ENCODE assay signal across 9 cellular contexts in the genomic region with DNA sequence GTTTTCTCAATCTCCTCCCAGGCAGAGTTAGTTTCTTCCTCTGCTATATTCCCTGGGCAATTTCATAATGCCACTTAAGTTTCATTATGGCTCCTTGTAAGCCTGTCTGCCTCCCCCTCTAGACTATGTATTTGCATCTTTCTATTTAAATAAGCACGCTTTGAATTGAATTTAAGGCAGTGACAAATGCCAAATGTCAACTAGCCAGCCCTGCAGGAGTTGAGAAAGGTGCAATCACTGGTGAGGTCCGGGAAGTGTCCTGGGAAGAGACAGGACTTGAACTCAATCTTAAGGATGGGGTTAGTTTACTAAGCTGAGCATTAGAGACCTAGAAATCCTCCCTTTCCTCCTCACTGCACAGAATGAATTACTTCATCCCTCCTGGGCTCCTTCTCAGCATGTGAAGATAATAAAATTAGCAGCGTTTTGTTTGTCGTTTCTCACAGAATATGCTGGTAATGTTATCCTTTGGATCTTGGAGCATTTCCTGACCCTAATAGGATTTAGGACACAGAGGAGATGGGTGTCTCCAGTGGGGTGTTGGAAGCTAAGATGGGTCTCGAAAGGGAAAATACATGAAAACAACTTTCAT. TPM values are rescaled to one million over a fixed set of nuclear protein-coding genes. Genes with fewer than 3 reads are reported as not detected.
DNase-seq lines count a peak whose midpoint lies in the region; ATAC-seq and TF ChIP-seq lines count a peak whose summit lies in the region.
"Had no signal": no experiment of that assay in that cellular context is flagged by ENCODE, and none has a peak within 500 bp of the region (broad histone marks: within the 10 kb centered on the region; RNA-seq: fewer than 3 reads in every experiment).

No MANE protein-coding gene starts in this region.

- H3K27ac ChIP-seq in gastroesophageal sphincter (peak overlapping the region in 3 of 4 donors; percentile 96 to 98 (median 98)), tibial nerve (peak overlapping the region; percentile 30 to 98 (median 94)), thyroid gland (no peak overlapping the region)

- ATAC-seq in gastroesophageal sphincter, result no peak
- ATAC-seq in HG02973 (IDR thresholded peaks at IDR 0.05; ENCODE audit: unreplicated experiment), result no peak
- ATAC-seq in GM21737 (IDR thresholded peaks at IDR 0.05; ENCODE audit: unreplicated experiment), result no peak

- intact Hi-C loops in activated naive CD4-positive, alpha-beta T cell treated with anti-CD3 and anti-CD28 coated beads for 36 hours (cut with micrococcal nuclease), result loop anchor here (1.0 to 2.0 kb wide), 5 partner anchors 22 to 220 kb away; partner anchors contain the start of gene PRRG4
- intact Hi-C loops in thyroid gland (cut with DNase I), result no loop called here

- peaks cover 25% of the 10 kb centered on the region for H3K4me1 Mint-ChIP-seq in activated naive CD4-positive, alpha-beta T cell treated with anti-CD3 and anti-CD28 coated beads for 36 hours (ENCODE audit: low read depth)

- CTCF ChIA-PET in activated naive CD4-positive, alpha-beta T cell treated with anti-CD3 and anti-CD28 coated beads for 36 hours (lab: Charles Lee), result interaction anchor here (2.3 to 3.4 kb wide), 2 partner anchors 22 to 24 kb away, joined by 9 to 13 read pairs; no protein-coding TSS in a partner anchor

- no peaks in the 10 kb centered on the region for H3K9me3 ChIP-seq in gastroesophageal sphincter
- H3K9me3 ChIP-seq in tibial nerve, result no peaks in the 10 kb centered on the region
- no peaks in the 10 kb centered on the region for H3K9me3 ChIP-seq in thyroid gland

- WGBS in gastroesophageal sphincter (ENCODE audit: low coverage in 1 of 2), 2 donors, result 45 to 47% methylated on average over 3 to 5 of the region's 5 CpGs
- WGBS in tibial nerve, 2 donors, result 45 to 59% methylated on average over 5 of the region's 5 CpGs
- 81 to 85% methylated on average over 5 of the region's 5 CpGs for WGBS in thyroid gland, 2 donors

- H3K36me3 ChIP-seq in gastroesophageal sphincter, result peaks cover 0 to 27% of the 10 kb centered on the region in 2 donors
- peaks cover 0 to 24% (median 0%) of the 10 kb centered on the region in 3 donors for H3K36me3 ChIP-seq in tibial nerve
- peaks cover 0 to 4% of the 10 kb centered on the region in 2 donors for H3K36me3 ChIP-seq in thyroid gland

- peaks cover 5% of the 10 kb centered on the region for H3K36me3 Mint-ChIP-seq in activated naive CD4-positive, alpha-beta T cell treated with anti-CD3 and anti-CD28 coated beads for 36 hours (ENCODE audit: low read depth)

- no peaks in the 10 kb centered on the region for H3K9me3 Mint-ChIP-seq in activated naive CD4-positive, alpha-beta T cell treated with anti-CD3 and anti-CD28 coated beads for 36 hours

- H3K4me3 ChIP-seq in gastroesophageal sphincter, result peak overlapping the region in 1 of 2 donors; percentile 89
- peak overlapping the region; percentile 72 to 95 (median 86) for H3K4me3 ChIP-seq in tibial nerve
- H3K4me3 ChIP-seq in thyroid gland (replicated peaks in 1 of 3), result no peak overlapping the region

- TF ChIP-seq POLR2A in gastroesophageal sphincter (IDR thresholded peaks at IDR 0.05) (no peak), tibial nerve (IDR thresholded peaks at IDR 0.05) (no peak), thyroid gland (IDR thresholded peaks at IDR 0.05) (no peak)

- H3K4me1 ChIP-seq in gastroesophageal sphincter (peaks cover 3 to 32% (median 6%) of the 10 kb centered on the region in 3 donors), tibial nerve (peaks cover 3 to 35% (median 16%) of the 10 kb centered on the region in 4 donors), thyroid gland (peaks cover 0 to 7% of the 10 kb centered on the region in 2 donors)

- no peaks in the 10 kb centered on the region for H3K27me3 Mint-ChIP-seq in activated naive CD4-positive, alpha-beta T cell treated with anti-CD3 and anti-CD28 coated beads for 36 hours (ENCODE audit: low read depth)

- no peak for DNase-seq in activated naive CD4-positive, alpha-beta T cell treated with anti-CD3 and anti-CD28 coated beads for 36 hours
- no peak for DNase-seq in activated naive CD4-positive, alpha-beta T cell treated with Interleukin-2 at 50 U/mL for 16 hours
- DNase-seq in SK-N-DZ (ENCODE audit: low spot score) (peak; percentile 25), tibial nerve (ENCODE audit: low spot score in 2 of 2) (no peak), thyroid gland (no peak)
- DNase-seq: NCI-H2081 had no signal

- peak overlapping the region; percentile 89 for H3K27ac Mint-ChIP-seq in activated naive CD4-positive, alpha-beta T cell treated with anti-CD3 and anti-CD28 coated beads for 36 hours

- H3K27me3 ChIP-seq in gastroesophageal sphincter (no peaks in the 10 kb centered on the region), tibial nerve (no peaks in the 10 kb centered on the region), thyroid gland (no peaks in the 10 kb centered on the region)

- TF ChIP-seq CTCF in gastroesophageal sphincter (IDR thresholded peaks at IDR 0.05) (no peak), tibial nerve (IDR thresholded peaks at IDR 0.05) (no peak), thyroid gland (IDR thresholded peaks at IDR 0.05) (no peak)

- TF ChIP-seq EP300 in gastroesophageal sphincter (IDR thresholded peaks at IDR 0.05), result no peak
- no peak for TF ChIP-seq EP300 in tibial nerve (IDR thresholded peaks at IDR 0.05)

- peak overlapping the region; percentile 85 for H3K4me3 Mint-ChIP-seq in activated naive CD4-positive, alpha-beta T cell treated with anti-CD3 and anti-CD28 coated beads for 36 hours

RNA-seq across cellular contexts. Expression of gene TCP11L1, which starts 1.6 kb away (rescaled TPM):
- 1 to 10 TPM; 4.8 to 5.7 TPM for total RNA-seq in activated naive CD4-positive, alpha-beta T cell treated with anti-CD3 and anti-CD28 coated beads for 36 hours
- polyA plus RNA-seq in SK-N-DZ (2014; cell fraction: cytosol; rRNA removed), result 14.0 and 20.5 TPM in 2 replicates
- polyA plus RNA-seq in SK-N-DZ (2014; cell fraction: nucleus; rRNA removed), result 13.1 and 14.9 TPM in 2 replicates
- 10 to 100 TPM; 33.5 to 73.6 (median 55.4) TPM for total RNA-seq in gastroesophageal sphincter
- total RNA-seq in tibial nerve, result 100 to 1,000 TPM in 1 of 4 donors, 10 to 100 TPM in 3; 45.9 to 122 (median 61.8) TPM
- 10 to 100 TPM; 11.9 to 19.5 (median 17.2) TPM for total RNA-seq in thyroid gland

RNA-seq across cellular contexts. Expression of gene DEPDC7, which starts 25.3 kb away (rescaled TPM):
- 1 to 10 TPM; 2.2 to 2.5 TPM for total RNA-seq in activated naive CD4-positive, alpha-beta T cell treated with anti-CD3 and anti-CD28 coated beads for 36 hours
- 6.1 and 8.6 TPM in 2 replicates for polyA plus RNA-seq in SK-N-DZ (2014; cell fraction: cytosol; rRNA removed)
- polyA plus RNA-seq in SK-N-DZ (2014; cell fraction: nucleus; rRNA removed), result 21.0 and 30.8 TPM in 2 replicates
- total RNA-seq in gastroesophageal sphincter (1 to 10 TPM in 3 of 4 donors, under 1 TPM in 1; 0.27 to 4.2 (median 1.9) TPM), tibial nerve (10 to 100 TPM in 1 of 4 donors, 1 to 10 TPM in 3; 6.9 to 12.2 (median 9.1) TPM), thyroid gland (1 to 10 TPM in 2 of 4 donors, under 1 TPM in 1, not detected in 1; 0.63 to 2.6 (median 1.6) TPM)

Comparison
In these comparisons a context has a peak if more than half of its experiments do, and no peak if none do; other contexts are left out.
1. H3K27ac ChIP-seq: peak in gastroesophageal sphincter (3 of 4) and tibial nerve (4 of 4); none in thyroid gland (0 of 3).
2. H3K4me3 ChIP-seq: peak in tibial nerve (4 of 4); none in thyroid gland (0 of 3).